Comparison of ENCODE assay signal across 24 cellular contexts in the genomic region with DNA sequence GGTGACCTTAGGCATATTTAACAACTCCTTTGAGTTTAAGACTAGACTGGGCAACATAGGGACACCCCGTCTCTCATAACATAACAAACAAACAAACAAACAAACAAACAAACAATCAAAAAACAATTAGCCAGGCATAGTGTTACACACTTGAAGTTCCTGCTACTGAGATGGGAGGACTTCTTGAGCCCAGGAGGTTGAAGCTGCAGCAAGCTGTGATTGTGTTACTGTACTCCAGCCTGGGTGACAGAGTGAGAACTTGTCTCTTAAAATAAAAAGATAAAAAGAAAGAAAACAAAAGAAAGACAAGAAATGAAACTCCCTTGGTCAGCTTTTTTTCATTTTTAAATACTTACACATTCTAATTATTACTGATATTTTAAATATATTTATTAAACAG.
"Had no signal": no experiment of that assay in that cellular context is flagged by ENCODE, and none has a peak within 500 bp of the region (broad histone marks: within the 10 kb centered on the region; RNA-seq: fewer than 3 reads in every experiment).

No MANE protein-coding gene starts in this region.

- H3K9me3 ChIP-seq: adrenal gland, body of pancreas, esophagus squamous epithelium, heart right ventricle, testis, uterus had no signal

- H3K4me3 Mint-ChIP-seq: activated naive CD8-positive, alpha-beta T cell treated with anti-CD3 and anti-CD28 coated beads for 36 hours; activated T-cell treated with anti-CD3 and anti-CD28 coated beads, Interleukin-2, amount 50 U/mL, for 24 hours; mesothelial cell of epicardium; naive B cell had no signal

- H3K4me1 ChIP-seq: adrenal gland, body of pancreas, esophagus squamous epithelium, heart right ventricle, testis, uterus had no signal

- H3K4me1 Mint-ChIP-seq: mesothelial cell of epicardium, naive B cell had no signal

- H3K9me3 Mint-ChIP-seq: activated T-cell treated with anti-CD3 and anti-CD28 coated beads, Interleukin-2, amount 50 U/mL, for 24 hours; naive B cell had no signal

- H3K36me3 Mint-ChIP-seq: mesothelial cell of epicardium, naive B cell had no signal

- ATAC-seq: activated CD4-positive, CD25-positive, alpha-beta regulatory T cell treated with anti-CD3 and anti-CD28 coated beads, Interleukin-2, amount 50 U/mL, for 24 hours; body of pancreas; heart right ventricle; right cardiac atrium had no signal

- DNase-seq: activated CD4-positive, alpha-beta T cell treated with anti-CD3 and anti-CD28 coated beads for 48 hours; activated CD8-positive, alpha-beta memory T cell treated with anti-CD3 and anti-CD28 coated beads, Interleukin-2, amount 50 U/mL, for 4 hours; activated naive CD4-positive, alpha-beta T cell; activated naive CD8-positive, alpha-beta T cell treated with anti-CD3 and anti-CD28 coated beads for 36 hours; activated T-cell treated with anti-CD3 and anti-CD28 coated beads, Interleukin-2, amount 50 U/mL, for 24 hours; adrenal gland; aorta; body of pancreas; dermis blood vessel endothelial cell; effector CD4-positive, alpha-beta T cell; esophagus squamous epithelium; foreskin melanocyte; heart right ventricle; naive B cell; posterior cingulate gyrus; right cardiac atrium; stimulated activated CD4-positive, alpha-beta T cell treated with anti-CD3 and anti-CD28 coated beads, Interleukin-15, amount 100 ng/mL, for 24 hours; stimulated activated naive CD4-positive, alpha-beta T cell treated with Interleukin-2 at 50 U/mL for 16 hours; testis; trophoblast cell; uterus had no signal

- H3K4me3 ChIP-seq: adrenal gland, body of pancreas, esophagus squamous epithelium, heart right ventricle, testis, uterus had no signal

- H3K27me3 Mint-ChIP-seq: activated naive CD8-positive, alpha-beta T cell treated with anti-CD3 and anti-CD28 coated beads for 36 hours; activated T-cell treated with anti-CD3 and anti-CD28 coated beads, Interleukin-2, amount 50 U/mL, for 24 hours; naive B cell had no signal

- H3K27me3 ChIP-seq: adrenal gland, body of pancreas, esophagus squamous epithelium, heart right ventricle, testis, uterus had no signal

- H3K27ac Mint-ChIP-seq: activated naive CD8-positive, alpha-beta T cell treated with anti-CD3 and anti-CD28 coated beads for 36 hours; activated T-cell treated with anti-CD3 and anti-CD28 coated beads, Interleukin-2, amount 50 U/mL, for 24 hours; mesothelial cell of epicardium; naive B cell had no signal

- H3K36me3 ChIP-seq: adrenal gland, esophagus squamous epithelium, heart right ventricle, uterus had no signal

- H3K27ac ChIP-seq: adrenal gland, body of pancreas, epithelial cell of prostate, esophagus squamous epithelium, heart right ventricle, testis, uterus had no signal
